Comparison of ENCODE assay signal across 14 cellular contexts in genomic region chr13:51697855-51698254, GRCh38.
A peak's percentile ranks its signal among the peaks of the same experiment; 100 is the strongest.
DNase-seq lines count a peak whose midpoint lies in the region; ATAC-seq, FAIRE-seq and TF ChIP-seq lines count a peak whose summit lies in the region.
"Had no signal": no experiment of that assay in that cellular context is flagged by ENCODE, and none has a peak within 500 bp of the region (broad histone marks: within the 10 kb centered on the region; RNA-seq: fewer than 3 reads in every experiment).

No MANE protein-coding gene starts in this region.

- DNase-seq in right lobe of liver (no peak), HepG2 (ENCODE audit: low spot score) (no peak), fibroblast of gingiva (ENCODE audit: low read depth) (peak; percentile 16), lower lobe of right lung (no peak), NCI-H2029 (lab: John Stamatoyannopoulos, UW) (no peak), HUDEP-2 (lab: John Stamatoyannopoulos, UW; ENCODE audit: unreplicated experiment in 76 of 76) (no peak), RKO (ENCODE audit: low spot score) (no peak)
- DNase-seq: Caco-2, NCI-H1048, NCI-H146, PC-9, SHP77 had no signal

- POLR2A ChIA-PET in HepG2 (lab: Yijun Ruan, JAX) = interaction anchor here (1.8 kb wide), 1 partner anchor 245 kb away, joined by 8 read pairs; the partner anchor contains the start of gene INTS6

- 43% methylated on average over 2 of the region's 2 CpGs for WGBS in right lobe of liver (ENCODE audit: insufficient coverage, low coverage, low lambda C conversion rate, missing lambda C conversion rate)
- WGBS in HepG2 (ENCODE audit: low lambda C conversion rate) = 95% methylated on average over 2 of the region's 2 CpGs

- H4K20me1 ChIP-seq in HepG2 (ENCODE audit: insufficient read depth, low read length) = no peaks in the 10 kb centered on the region

- H3K4me2 ChIP-seq in HepG2 (ENCODE audit: low read depth, low read length) = no peak overlapping the region
- H3K4me2 ChIP-seq: PC-9 had no signal

- TF ChIP-seq POLR2A in right lobe of liver (IDR thresholded peaks at IDR 0.05) = no peak
- TF ChIP-seq POLR2A in HepG2 (IDR thresholded peaks at IDR 0.05; ENCODE audit: insufficient read depth in 1 of 2, low read depth in 2 of 2, low read length in 2 of 2) = no peak

- H3K79me2 ChIP-seq in HepG2 (ENCODE audit: insufficient read depth, low read length) = peaks cover 9% of the 10 kb centered on the region

- no peak overlapping the region for H3K9ac ChIP-seq in HepG2 (ENCODE audit: insufficient read depth, low read depth, low read length)

- no peaks in the 10 kb centered on the region for H3K36me3 ChIP-seq in right lobe of liver
- H3K36me3 ChIP-seq in HepG2 (replicated peaks in 1 of 2; ENCODE audit: control insufficient read depth in 1 of 2, insufficient read depth in 2 of 2, low read length in 2 of 2) = peaks cover 0 to 5% of the 10 kb centered on the region in 2 experiments; a peak in 1 of 5 replicates
- H3K36me3 ChIP-seq in lower lobe of right lung = no peaks in the 10 kb centered on the region

- no peaks in the 10 kb centered on the region for H3K9me3 ChIP-seq in right lobe of liver
- H3K9me3 ChIP-seq in HepG2 (ENCODE audit: low read length) = no peaks in the 10 kb centered on the region
- no peaks in the 10 kb centered on the region for H3K9me3 ChIP-seq in lower lobe of right lung
- H3K9me3 ChIP-seq: Caco-2 had no signal

- H3K27ac ChIP-seq in right lobe of liver (no peak overlapping the region), HepG2 (ENCODE audit: extremely low read length, insufficient read depth, low read length) (no peak overlapping the region), lower lobe of right lung (no peak overlapping the region)
- H3K27ac ChIP-seq: PC-9 had no signal

- FAIRE-seq in HepG2 (lab: Jason Lieb, UNC) = no peak
- FAIRE-seq: GM12891 had no signal

- TF ChIP-seq CTCF in right lobe of liver (IDR thresholded peaks at IDR 0.05) (no peak), HepG2 (CRISPR knock-in tag; IDR thresholded peaks at IDR 0.05) (no peak), lower lobe of right lung (IDR thresholded peaks at IDR 0.05) (no peak)

- H3K4me1 ChIP-seq in right lobe of liver (no peaks in the 10 kb centered on the region), HepG2 (ENCODE audit: insufficient read depth, low read length) (peaks cover 7% of the 10 kb centered on the region), lower lobe of right lung (peaks cover 8% of the 10 kb centered on the region)
- H3K4me1 ChIP-seq: Caco-2 had no signal

- no peak overlapping the region for H2AFZ ChIP-seq in HepG2 (ENCODE audit: low read length)
- H2AFZ ChIP-seq: PC-9 had no signal

- no peak for TF ChIP-seq RAD21 in HepG2 (CRISPR knock-in tag; IDR thresholded peaks at IDR 0.05)

- intact Hi-C loops in right lobe of liver (cut with DNase I) (no loop called here), HepG2 (cut with micrococcal nuclease; ENCODE audit: unreplicated experiment) (no loop called here), lower lobe of right lung (cut with DNase I) (no loop called here)

- TF ChIP-seq EP300 in HepG2 (IDR thresholded peaks at IDR 0.05; ENCODE audit: low read depth in 2 of 2, low read length in 2 of 2) (no peak), HepG2 (CRISPR knock-in tag; IDR thresholded peaks at IDR 0.05; ENCODE audit: borderline replicate concordance) (no peak)

- ATAC-seq in right lobe of liver (peak in 3 of 4 donors; percentile 47 to 65 (median 55)), HepG2 (no peak), lower lobe of right lung (peak; percentile 54 to 80), GM21619 (IDR thresholded peaks at IDR 0.05; ENCODE audit: unreplicated experiment) (no peak)

- CTCF ChIA-PET in HepG2 (lab: Yijun Ruan, JAX; ENCODE audit: low intra/inter-chr PET ratio, low total read pairs) = no interaction called here

- H3K4me3 ChIP-seq in right lobe of liver = no peak overlapping the region
- H3K4me3 ChIP-seq in HepG2 (replicated peaks in 1 of 3; ENCODE audit: insufficient read depth in 1 of 3, low read depth in 2 of 3, low read length in 3 of 3) = no peak overlapping the region
- H3K4me3 ChIP-seq in lower lobe of right lung = no peak overlapping the region
- H3K4me3 ChIP-seq: PC-9 had no signal

- in situ Hi-C loops in HepG2 (cut with HindIII; ENCODE audit: extremely low pct_ligation_motif_present, low pct_unique_long_range_greater_than_20kb) = no loop called here

- H3K27me3 ChIP-seq in right lobe of liver (no peaks in the 10 kb centered on the region), HepG2 (ENCODE audit: control insufficient read depth in 1 of 2, insufficient read depth in 2 of 2, low read length in 2 of 2) (no peaks in the 10 kb centered on the region), lower lobe of right lung (ENCODE audit: low read depth) (no peaks in the 10 kb centered on the region)

- no TSS peak for BruUV-seq in HepG2 (replicated peaks; lab: Mats Ljungman, UMichigan)

TF ChIP-seq in HepG2, 621 proteins besides CTCF, POLR2A, EP300 and RAD21:
- TF ChIP-seq FOSL2 (CRISPR knock-in tag; IDR thresholded peaks at IDR 0.05) (no peak), SKIL (CRISPR knock-in tag; IDR thresholded peaks at IDR 0.05; ENCODE audit: borderline replicate concordance) (no peak), FOXJ3 (CRISPR knock-in tag; IDR thresholded peaks at IDR 0.05; ENCODE audit: borderline replicate concordance) (no peak), ZNF589 (CRISPR knock-in tag; conservative IDR thresholded peaks at IDR 0.05) (no peak)
- TF ChIP-seq, protein P1, sequence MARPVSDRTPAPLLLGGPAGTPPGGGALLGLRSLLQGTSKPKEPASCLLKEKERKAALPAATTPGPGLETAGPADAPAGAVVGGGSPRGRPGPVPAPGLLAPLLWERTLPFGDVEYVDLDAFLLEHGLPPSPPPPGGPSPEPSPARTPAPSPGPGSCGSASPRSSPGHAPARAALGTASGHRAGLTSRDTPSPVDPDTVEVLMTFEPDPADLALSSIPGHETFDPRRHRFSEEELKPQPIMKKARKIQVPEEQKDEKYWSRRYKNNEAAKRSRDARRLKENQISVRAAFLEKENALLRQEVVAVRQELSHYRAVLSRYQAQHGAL (CRISPR knock-in tag; IDR thresholded peaks at IDR 0.05; ENCODE audit: not compliant biosample characterization) = no peak
- TF ChIP-seq, protein P2, sequence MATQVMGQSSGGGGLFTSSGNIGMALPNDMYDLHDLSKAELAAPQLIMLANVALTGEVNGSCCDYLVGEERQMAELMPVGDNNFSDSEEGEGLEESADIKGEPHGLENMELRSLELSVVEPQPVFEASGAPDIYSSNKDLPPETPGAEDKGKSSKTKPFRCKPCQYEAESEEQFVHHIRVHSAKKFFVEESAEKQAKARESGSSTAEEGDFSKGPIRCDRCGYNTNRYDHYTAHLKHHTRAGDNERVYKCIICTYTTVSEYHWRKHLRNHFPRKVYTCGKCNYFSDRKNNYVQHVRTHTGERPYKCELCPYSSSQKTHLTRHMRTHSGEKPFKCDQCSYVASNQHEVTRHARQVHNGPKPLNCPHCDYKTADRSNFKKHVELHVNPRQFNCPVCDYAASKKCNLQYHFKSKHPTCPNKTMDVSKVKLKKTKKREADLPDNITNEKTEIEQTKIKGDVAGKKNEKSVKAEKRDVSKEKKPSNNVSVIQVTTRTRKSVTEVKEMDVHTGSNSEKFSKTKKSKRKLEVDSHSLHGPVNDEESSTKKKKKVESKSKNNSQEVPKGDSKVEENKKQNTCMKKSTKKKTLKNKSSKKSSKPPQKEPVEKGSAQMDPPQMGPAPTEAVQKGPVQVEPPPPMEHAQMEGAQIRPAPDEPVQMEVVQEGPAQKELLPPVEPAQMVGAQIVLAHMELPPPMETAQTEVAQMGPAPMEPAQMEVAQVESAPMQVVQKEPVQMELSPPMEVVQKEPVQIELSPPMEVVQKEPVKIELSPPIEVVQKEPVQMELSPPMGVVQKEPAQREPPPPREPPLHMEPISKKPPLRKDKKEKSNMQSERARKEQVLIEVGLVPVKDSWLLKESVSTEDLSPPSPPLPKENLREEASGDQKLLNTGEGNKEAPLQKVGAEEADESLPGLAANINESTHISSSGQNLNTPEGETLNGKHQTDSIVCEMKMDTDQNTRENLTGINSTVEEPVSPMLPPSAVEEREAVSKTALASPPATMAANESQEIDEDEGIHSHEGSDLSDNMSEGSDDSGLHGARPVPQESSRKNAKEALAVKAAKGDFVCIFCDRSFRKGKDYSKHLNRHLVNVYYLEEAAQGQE (IDR thresholded peaks at IDR 0.05; ENCODE audit: borderline replicate concordance in 1 of 2, low read depth in 1 of 2, low read length in 2 of 2) = no peak

Comparison
In these comparisons a context has a peak if more than half of its experiments do, and no peak if none do; other contexts are left out.
1. ATAC-seq: peak in right lobe of liver (3 of 4) and lower lobe of right lung (2 of 2); none in HepG2 (single experiment) and GM21619 (single experiment).